Comparison of ENCODE assay signal across 23 cellular contexts in genomic region chr2:79801082-79801481, GRCh38.
"Had no signal": no experiment of that assay in that cellular context is flagged by ENCODE, and none has a peak within 500 bp of the region (broad histone marks: within the 10 kb centered on the region; RNA-seq: fewer than 3 reads in every experiment).

No MANE protein-coding gene starts in this region.

- H3K27ac ChIP-seq: dorsolateral prefrontal cortex, heart right ventricle, left ventricle myocardium inferior, neutrophil, spleen, thoracic aorta, transverse colon had no signal

- H3K4me3 ChIP-seq: dorsolateral prefrontal cortex, heart right ventricle, left ventricle myocardium inferior, lung, spleen, thoracic aorta, transverse colon had no signal

- H3K9me3 ChIP-seq: heart right ventricle, left ventricle myocardium inferior, neutrophil, spleen, thoracic aorta, transverse colon had no signal

- H3K9me3 Mint-ChIP-seq: nephron; stimulated activated memory B cell treated with anti-CD40 and anti-IgM and Interleukin-4, amounts not matched to agents 10 μg/mL and 1 μg/mL and 100 μg/mL, for 72 hours had no signal

- ATAC-seq: heart right ventricle; sciatic nerve; stimulated activated memory B cell treated with anti-CD40 and anti-IgM and Interleukin-4, amounts not matched to agents 10 μg/mL and 1 μg/mL and 100 μg/mL, for 72 hours had no signal

- FAIRE-seq: frontal cortex, islet of Langerhans had no signal

- H3K27me3 ChIP-seq: dorsolateral prefrontal cortex, heart right ventricle, neutrophil, spleen, transverse colon had no signal

- DNase-seq: cortex of kidney; dorsolateral prefrontal cortex; effector CD8-positive, alpha-beta T cell; heart right ventricle; hypothalamus; left ventricle myocardium inferior; mesenchymal stem cell; naive B cell; posterior cingulate gyrus; spleen; stimulated activated CD4-positive, alpha-beta T cell treated with anti-CD3 and anti-CD28 coated beads, Interleukin-15, amount 100 ng/mL, for 24 hours; stimulated activated CD4-positive, alpha-beta T cell treated with anti-CD3 and anti-CD28 coated beads, Interleukin-1b, Interleukin-23, amount 100 ng/mL, for 48 hours; stimulated activated CD4-positive, alpha-beta T cell treated with anti-CD3 and anti-CD28 coated beads, Interleukin-4, amount 100 ng/mL, for 24 hours; transverse colon had no signal

- H3K27me3 Mint-ChIP-seq: naive B cell; stimulated activated memory B cell treated with anti-CD40 and anti-IgM and Interleukin-4, amounts not matched to agents 10 μg/mL and 1 μg/mL and 100 μg/mL, for 72 hours; stimulated activated naive CD8-positive, alpha-beta T cell treated with anti-CD3 and anti-CD28 coated beads, Interleukin-15, Interleukin-2, amounts not matched to agents 100 ng/mL and 50 ng/mL, for 24 hours had no signal

- H3K4me1 Mint-ChIP-seq: naive B cell; stimulated activated memory B cell treated with anti-CD40 and anti-IgM and Interleukin-4, amounts not matched to agents 10 μg/mL and 1 μg/mL and 100 μg/mL, for 72 hours had no signal

- H3K36me3 ChIP-seq: heart right ventricle, left ventricle myocardium inferior, neutrophil, spleen, thoracic aorta, transverse colon had no signal

- H3K4me1 ChIP-seq: heart right ventricle, left ventricle myocardium inferior, spleen, transverse colon had no signal

- H3K4me3 Mint-ChIP-seq: nephron; stimulated activated memory B cell treated with anti-CD40 and anti-IgM and Interleukin-4, amounts not matched to agents 10 μg/mL and 1 μg/mL and 100 μg/mL, for 72 hours; stimulated activated naive CD8-positive, alpha-beta T cell treated with anti-CD3 and anti-CD28 coated beads, Interleukin-15, Interleukin-2, amounts not matched to agents 100 ng/mL and 50 ng/mL, for 24 hours had no signal

- H3K36me3 Mint-ChIP-seq: naive B cell; stimulated activated memory B cell treated with anti-CD40 and anti-IgM and Interleukin-4, amounts not matched to agents 10 μg/mL and 1 μg/mL and 100 μg/mL, for 72 hours had no signal

- H3K27ac Mint-ChIP-seq: naive B cell; nephron; stimulated activated memory B cell treated with anti-CD40 and anti-IgM and Interleukin-4, amounts not matched to agents 10 μg/mL and 1 μg/mL and 100 μg/mL, for 72 hours; stimulated activated naive CD8-positive, alpha-beta T cell treated with anti-CD3 and anti-CD28 coated beads, Interleukin-15, Interleukin-2, amounts not matched to agents 100 ng/mL and 50 ng/mL, for 24 hours had no signal
